Comparison of ENCODE assay signal across 12 cellular contexts in genomic region chr2:222290691-222291484, GRCh38. TPM values are rescaled to one million over a fixed set of nuclear protein-coding genes. Genes with fewer than 3 reads are reported as not detected.
DNase-seq lines count a peak whose midpoint lies in the region; ATAC-seq and FAIRE-seq lines count a peak whose summit lies in the region.
"Had no signal": no experiment of that assay in that cellular context is flagged by ENCODE, and none has a peak within 500 bp of the region (broad histone marks: within the 10 kb centered on the region; RNA-seq: fewer than 3 reads in every experiment).

No MANE protein-coding gene starts in this region.

- H3K4me1 Mint-ChIP-seq in activated naive CD8-positive, alpha-beta T cell treated with anti-CD3 and anti-CD28 coated beads, Interleukin-2, amount 50 U/mL, for 24 hours: peaks cover 9% of the 10 kb centered on the region

- H3K4me3 ChIP-seq in iPS-18c (ENCODE audit: insufficient read depth, low read depth, low read length) (peak overlapping the region; percentile 11; the same call in 1 of the 2 replicates), small intestine (ENCODE audit: low read depth in 1 of 2, low read length in 2 of 2) (no peak overlapping the region)

- DNase-seq in left cardiac atrium (no peak), Right ventricle myocardium superior (no peak), SW480 (ENCODE audit: low spot score) (peak; percentile 32), SW 1271 (lab: John Stamatoyannopoulos, UW) (no peak), small intestine (no peak)
- DNase-seq in activated naive CD8-positive, alpha-beta T cell treated with anti-CD3 and anti-CD28 coated beads, Interleukin-2, amount 50 U/mL, for 24 hours: no peak
- DNase-seq in activated CD8-positive, alpha-beta memory T cell treated with anti-CD3 and anti-CD28 coated beads for 24 hours: no peak
- DNase-seq: activated T-cell treated with anti-CD3 and anti-CD28 coated beads, Interleukin-2, amount 50 U/mL, for 4 hours; CD8-positive, alpha-beta T cell; IMR-90 had no signal

- ATAC-seq in left cardiac atrium: peak; percentile 47 to 61
- no peak for ATAC-seq in Right ventricle myocardium superior (ENCODE audit: poor library complexity)
- ATAC-seq in activated naive CD8-positive, alpha-beta T cell treated with anti-CD3 and anti-CD28 coated beads, Interleukin-2, amount 50 U/mL, for 24 hours: no peak
- ATAC-seq: CD8-positive, alpha-beta T cell had no signal

- 4 to 6% (median 4%) methylated on average over 43 to 45 of the region's 45 CpGs for WGBS in small intestine, 3 donors

- H3K27me3 ChIP-seq in small intestine (ENCODE audit: control insufficient read depth in 2 of 2, insufficient read depth in 2 of 2, low read length in 2 of 2): peaks cover 5 to 50% of the 10 kb centered on the region in 2 donors

- H3K27me3 Mint-ChIP-seq in activated naive CD8-positive, alpha-beta T cell treated with anti-CD3 and anti-CD28 coated beads, Interleukin-2, amount 50 U/mL, for 24 hours: peaks cover 90% of the 10 kb centered on the region

- H3K9me3 ChIP-seq in iPS-18c (ENCODE audit: control insufficient read depth, insufficient read depth, low read length): no peaks in the 10 kb centered on the region
- H3K9me3 ChIP-seq in small intestine (ENCODE audit: control insufficient read depth, low read depth): no peaks in the 10 kb centered on the region

- H3K9me3 Mint-ChIP-seq in activated naive CD8-positive, alpha-beta T cell treated with anti-CD3 and anti-CD28 coated beads, Interleukin-2, amount 50 U/mL, for 24 hours: no peaks in the 10 kb centered on the region
- H3K9me3 Mint-ChIP-seq: activated T-cell treated with anti-CD3 and anti-CD28 coated beads, Interleukin-2, amount 50 U/mL, for 4 hours; CD8-positive, alpha-beta T cell had no signal

- H3K4me1 ChIP-seq in small intestine (ENCODE audit: control insufficient read depth in 2 of 2, insufficient read depth in 1 of 2, low read depth in 1 of 2, low read length in 1 of 2): no peaks in the 10 kb centered on the region

- no peak overlapping the region for H3K4me3 Mint-ChIP-seq in activated naive CD8-positive, alpha-beta T cell treated with anti-CD3 and anti-CD28 coated beads, Interleukin-2, amount 50 U/mL, for 24 hours
- H3K4me3 Mint-ChIP-seq: activated T-cell treated with anti-CD3 and anti-CD28 coated beads, Interleukin-2, amount 50 U/mL, for 4 hours; CD8-positive, alpha-beta T cell had no signal

- no peak overlapping the region for H3K27ac ChIP-seq in small intestine (ENCODE audit: low read depth in 1 of 2, low read length in 1 of 2)

- H3K27ac Mint-ChIP-seq in activated naive CD8-positive, alpha-beta T cell treated with anti-CD3 and anti-CD28 coated beads, Interleukin-2, amount 50 U/mL, for 24 hours: no peak overlapping the region
- H3K27ac Mint-ChIP-seq: CD8-positive, alpha-beta T cell had no signal

- no peak for FAIRE-seq in small intestine (lab: Jason Lieb, UNC)

- intact Hi-C loops in left cardiac atrium (cut with DNase I): no loop called here
- intact Hi-C loops in Right ventricle myocardium superior (cut with DNase I): loop anchor here (10.0 kb wide), 1 partner anchor 236 kb away; no protein-coding TSS in a partner anchor

- H3K36me3 ChIP-seq in small intestine (ENCODE audit: control insufficient read depth in 2 of 2, insufficient read depth in 2 of 2, low read length in 2 of 2): no peaks in the 10 kb centered on the region

- peaks cover 2% of the 10 kb centered on the region for H3K36me3 Mint-ChIP-seq in activated naive CD8-positive, alpha-beta T cell treated with anti-CD3 and anti-CD28 coated beads, Interleukin-2, amount 50 U/mL, for 24 hours (ENCODE audit: low read depth)
- H3K36me3 Mint-ChIP-seq: CD8-positive, alpha-beta T cell had no signal

RNA-seq across cellular contexts. Expression of gene PAX3, which starts 7.9 kb away (rescaled TPM):
- total RNA-seq in left cardiac atrium: under 1 TPM in 1 of 2 donors, not detected in 1; 0.84 TPM
- not detected for total RNA-seq in Right ventricle myocardium superior
- not detected for polyA plus RNA-seq in small intestine
- total RNA-seq: activated T-cell treated with anti-CD3 and anti-CD28 coated beads, Interleukin-2, amount 50 U/mL, for 4 hours; CD8-positive, alpha-beta T cell; fibroblast of lung; IMR-90 had no signal
- polyA plus RNA-seq: fibroblast of lung, IMR-90 had no signal

Comparison
In these comparisons a context has a peak if more than half of its experiments do, and no peak if none do; other contexts are left out.
1. ATAC-seq: peak in left cardiac atrium (2 of 2); none in Right ventricle myocardium superior (single experiment) and activated naive CD8-positive, alpha-beta T cell treated with anti-CD3 and anti-CD28 coated beads, Interleukin-2, amount 50 U/mL, for 24 hours (single experiment).